1 cellular context compared by ENCODE assay signal in the genomic region with DNA sequence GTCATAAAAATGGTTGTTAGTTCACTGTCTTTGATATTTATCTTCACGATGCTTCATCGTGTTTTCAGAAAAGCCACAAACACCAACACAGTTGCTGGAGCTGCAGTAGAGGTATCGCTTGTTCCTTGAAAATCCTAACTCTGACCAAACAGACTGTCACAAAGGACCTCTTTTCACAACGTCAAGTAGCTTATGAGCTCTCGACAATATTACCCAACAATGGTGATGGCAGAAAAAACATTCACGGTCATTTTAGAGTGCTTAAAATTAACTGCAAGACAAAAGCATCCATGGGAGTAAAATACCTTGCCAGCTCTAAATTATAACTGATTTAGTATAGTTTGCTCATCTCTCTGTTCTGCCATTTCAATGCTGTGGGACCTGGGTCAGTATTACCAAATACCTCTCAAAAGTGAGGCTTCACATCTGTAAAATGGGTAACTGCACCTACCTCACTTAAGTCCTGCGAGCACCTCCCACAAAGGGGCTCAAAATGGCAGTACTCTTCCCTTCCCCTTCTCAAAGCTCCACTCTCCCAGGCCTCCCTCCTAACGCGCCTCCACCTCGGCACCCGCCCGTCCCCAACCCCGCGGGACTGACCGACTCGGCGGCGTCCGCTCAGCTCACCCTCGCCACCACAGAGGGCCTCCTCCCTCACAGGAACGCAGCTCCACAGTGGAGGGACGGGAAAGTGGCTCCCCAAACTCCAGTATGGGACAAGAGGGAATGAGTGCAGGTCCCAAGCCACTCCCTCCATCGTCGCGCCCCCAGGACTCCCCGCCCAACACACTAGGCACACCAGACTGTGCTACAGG.
TF ChIP-seq lines count a peak whose summit lies in the region.

No MANE protein-coding gene starts in this region.

TF ChIP-seq in GM12878, 131 proteins besides CTCF, POLR2A, EP300 and RAD21 (continued from another document and continues in another):
- TF ChIP-seq, protein P1, sequence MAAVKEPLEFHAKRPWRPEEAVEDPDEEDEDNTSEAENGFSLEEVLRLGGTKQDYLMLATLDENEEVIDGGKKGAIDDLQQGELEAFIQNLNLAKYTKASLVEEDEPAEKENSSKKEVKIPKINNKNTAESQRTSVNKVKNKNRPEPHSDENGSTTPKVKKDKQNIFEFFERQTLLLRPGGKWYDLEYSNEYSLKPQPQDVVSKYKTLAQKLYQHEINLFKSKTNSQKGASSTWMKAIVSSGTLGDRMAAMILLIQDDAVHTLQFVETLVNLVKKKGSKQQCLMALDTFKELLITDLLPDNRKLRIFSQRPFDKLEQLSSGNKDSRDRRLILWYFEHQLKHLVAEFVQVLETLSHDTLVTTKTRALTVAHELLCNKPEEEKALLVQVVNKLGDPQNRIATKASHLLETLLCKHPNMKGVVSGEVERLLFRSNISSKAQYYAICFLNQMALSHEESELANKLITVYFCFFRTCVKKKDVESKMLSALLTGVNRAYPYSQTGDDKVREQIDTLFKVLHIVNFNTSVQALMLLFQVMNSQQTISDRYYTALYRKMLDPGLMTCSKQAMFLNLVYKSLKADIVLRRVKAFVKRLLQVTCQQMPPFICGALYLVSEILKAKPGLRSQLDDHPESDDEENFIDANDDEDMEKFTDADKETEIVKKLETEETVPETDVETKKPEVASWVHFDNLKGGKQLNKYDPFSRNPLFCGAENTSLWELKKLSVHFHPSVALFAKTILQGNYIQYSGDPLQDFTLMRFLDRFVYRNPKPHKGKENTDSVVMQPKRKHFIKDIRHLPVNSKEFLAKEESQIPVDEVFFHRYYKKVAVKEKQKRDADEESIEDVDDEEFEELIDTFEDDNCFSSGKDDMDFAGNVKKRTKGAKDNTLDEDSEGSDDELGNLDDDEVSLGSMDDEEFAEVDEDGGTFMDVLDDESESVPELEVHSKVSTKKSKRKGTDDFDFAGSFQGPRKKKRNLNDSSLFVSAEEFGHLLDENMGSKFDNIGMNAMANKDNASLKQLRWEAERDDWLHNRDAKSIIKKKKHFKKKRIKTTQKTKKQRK (IDR thresholded peaks at IDR 0.05; ENCODE audit: low read depth, low read length), result no peak
- TF ChIP-seq MEF2B (IDR thresholded peaks at IDR 0.05; ENCODE audit: partially characterized antibody, poor library complexity, severe bottlenecking) (no peak), CHD2 (IDR thresholded peaks at IDR 0.05; ENCODE audit: borderline replicate concordance, low read depth, low read length) (no peak), ZSCAN29 (IDR thresholded peaks at IDR 0.05) (no peak), ZNF217 (IDR thresholded peaks at IDR 0.05) (peak; percentile 96), CBX3 (IDR thresholded peaks at IDR 0.05; ENCODE audit: borderline replicate concordance, low read depth) (no peak), SPI1 (IDR thresholded peaks at IDR 0.05; ENCODE audit: borderline replicate concordance, insufficient read depth, low read depth, low read length) (no peak), HCFC1 (IDR thresholded peaks at IDR 0.05; ENCODE audit: low read length) (no peak), ZNF622 (IDR thresholded peaks at IDR 0.05) (no peak), SREBF1 (IDR thresholded peaks at IDR 0.05; ENCODE audit: low read length) (no peak), ASH2L (IDR thresholded peaks at IDR 0.05; ENCODE audit: borderline replicate concordance, low read depth) (0 out of 2 replicates have a peak, but pooled peaks have one; percentile 54), CHD1 (IDR thresholded peaks at IDR 0.05; ENCODE audit: low read depth, low read length) (no peak), MEF2A (IDR thresholded peaks at IDR 0.05; ENCODE audit: insufficient read depth, low read depth, low read length) (no peak), BCL11A (IDR thresholded peaks at IDR 0.05; ENCODE audit: low read depth, low read length) (no peak), RFX5 (IDR thresholded peaks at IDR 0.05; ENCODE audit: low read depth, low read length) (no peak), MTA3 (IDR thresholded peaks at IDR 0.05; ENCODE audit: borderline replicate concordance, low read length) (no peak), HDAC6 (IDR thresholded peaks at IDR 0.05; ENCODE audit: unreplicated experiment) (no peak), TCF12 (IDR thresholded peaks at IDR 0.05; ENCODE audit: low read depth, low read length) (no peak), NR2C1 (IDR thresholded peaks at IDR 0.05) (no peak), EZH2 (IDR thresholded peaks at IDR 0.05; ENCODE audit: borderline replicate concordance, control insufficient read depth, low read depth, low read length) (no peak), NFXL1 (IDR thresholded peaks at IDR 0.05; ENCODE audit: borderline replicate concordance) (no peak), MYC (IDR thresholded peaks at IDR 0.05; ENCODE audit: insufficient read depth, insufficient read length, insufficient replicate concordance, low read length, severe bottlenecking) (no peak), GABPA (IDR thresholded peaks at IDR 0.05; ENCODE audit: low read depth) (no peak), SMAD1 (IDR thresholded peaks at IDR 0.05; ENCODE audit: low read depth, partially characterized antibody) (no peak)
- TF ChIP-seq, protein P2, sequence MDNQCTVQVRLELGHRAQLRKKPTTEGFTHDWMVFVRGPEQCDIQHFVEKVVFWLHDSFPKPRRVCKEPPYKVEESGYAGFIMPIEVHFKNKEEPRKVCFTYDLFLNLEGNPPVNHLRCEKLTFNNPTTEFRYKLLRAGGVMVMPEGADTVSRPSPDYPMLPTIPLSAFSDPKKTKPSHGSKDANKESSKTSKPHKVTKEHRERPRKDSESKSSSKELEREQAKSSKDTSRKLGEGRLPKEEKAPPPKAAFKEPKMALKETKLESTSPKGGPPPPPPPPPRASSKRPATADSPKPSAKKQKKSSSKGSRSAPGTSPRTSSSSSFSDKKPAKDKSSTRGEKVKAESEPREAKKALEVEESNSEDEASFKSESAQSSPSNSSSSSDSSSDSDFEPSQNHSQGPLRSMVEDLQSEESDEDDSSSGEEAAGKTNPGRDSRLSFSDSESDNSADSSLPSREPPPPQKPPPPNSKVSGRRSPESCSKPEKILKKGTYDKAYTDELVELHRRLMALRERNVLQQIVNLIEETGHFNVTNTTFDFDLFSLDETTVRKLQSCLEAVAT (IDR thresholded peaks at IDR 0.05), result peak; percentile 70
- TF ChIP-seq, protein P3, sequence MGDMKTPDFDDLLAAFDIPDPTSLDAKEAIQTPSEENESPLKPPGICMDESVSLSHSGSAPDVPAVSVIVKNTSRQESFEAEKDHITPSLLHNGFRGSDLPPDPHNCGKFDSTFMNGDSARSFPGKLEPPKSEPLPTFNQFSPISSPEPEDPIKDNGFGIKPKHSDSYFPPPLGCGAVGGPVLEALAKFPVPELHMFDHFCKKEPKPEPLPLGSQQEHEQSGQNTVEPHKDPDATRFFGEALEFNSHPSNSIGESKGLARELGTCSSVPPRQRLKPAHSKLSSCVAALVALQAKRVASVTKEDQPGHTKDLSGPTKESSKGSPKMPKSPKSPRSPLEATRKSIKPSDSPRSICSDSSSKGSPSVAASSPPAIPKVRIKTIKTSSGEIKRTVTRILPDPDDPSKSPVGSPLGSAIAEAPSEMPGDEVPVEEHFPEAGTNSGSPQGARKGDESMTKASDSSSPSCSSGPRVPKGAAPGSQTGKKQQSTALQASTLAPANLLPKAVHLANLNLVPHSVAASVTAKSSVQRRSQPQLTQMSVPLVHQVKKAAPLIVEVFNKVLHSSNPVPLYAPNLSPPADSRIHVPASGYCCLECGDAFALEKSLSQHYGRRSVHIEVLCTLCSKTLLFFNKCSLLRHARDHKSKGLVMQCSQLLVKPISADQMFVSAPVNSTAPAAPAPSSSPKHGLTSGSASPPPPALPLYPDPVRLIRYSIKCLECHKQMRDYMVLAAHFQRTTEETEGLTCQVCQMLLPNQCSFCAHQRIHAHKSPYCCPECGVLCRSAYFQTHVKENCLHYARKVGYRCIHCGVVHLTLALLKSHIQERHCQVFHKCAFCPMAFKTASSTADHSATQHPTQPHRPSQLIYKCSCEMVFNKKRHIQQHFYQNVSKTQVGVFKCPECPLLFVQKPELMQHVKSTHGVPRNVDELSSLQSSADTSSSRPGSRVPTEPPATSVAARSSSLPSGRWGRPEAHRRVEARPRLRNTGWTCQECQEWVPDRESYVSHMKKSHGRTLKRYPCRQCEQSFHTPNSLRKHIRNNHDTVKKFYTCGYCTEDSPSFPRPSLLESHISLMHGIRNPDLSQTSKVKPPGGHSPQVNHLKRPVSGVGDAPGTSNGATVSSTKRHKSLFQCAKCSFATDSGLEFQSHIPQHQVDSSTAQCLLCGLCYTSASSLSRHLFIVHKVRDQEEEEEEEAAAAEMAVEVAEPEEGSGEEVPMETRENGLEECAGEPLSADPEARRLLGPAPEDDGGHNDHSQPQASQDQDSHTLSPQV (IDR thresholded peaks at IDR 0.05), result no peak
- TF ChIP-seq, protein P4, sequence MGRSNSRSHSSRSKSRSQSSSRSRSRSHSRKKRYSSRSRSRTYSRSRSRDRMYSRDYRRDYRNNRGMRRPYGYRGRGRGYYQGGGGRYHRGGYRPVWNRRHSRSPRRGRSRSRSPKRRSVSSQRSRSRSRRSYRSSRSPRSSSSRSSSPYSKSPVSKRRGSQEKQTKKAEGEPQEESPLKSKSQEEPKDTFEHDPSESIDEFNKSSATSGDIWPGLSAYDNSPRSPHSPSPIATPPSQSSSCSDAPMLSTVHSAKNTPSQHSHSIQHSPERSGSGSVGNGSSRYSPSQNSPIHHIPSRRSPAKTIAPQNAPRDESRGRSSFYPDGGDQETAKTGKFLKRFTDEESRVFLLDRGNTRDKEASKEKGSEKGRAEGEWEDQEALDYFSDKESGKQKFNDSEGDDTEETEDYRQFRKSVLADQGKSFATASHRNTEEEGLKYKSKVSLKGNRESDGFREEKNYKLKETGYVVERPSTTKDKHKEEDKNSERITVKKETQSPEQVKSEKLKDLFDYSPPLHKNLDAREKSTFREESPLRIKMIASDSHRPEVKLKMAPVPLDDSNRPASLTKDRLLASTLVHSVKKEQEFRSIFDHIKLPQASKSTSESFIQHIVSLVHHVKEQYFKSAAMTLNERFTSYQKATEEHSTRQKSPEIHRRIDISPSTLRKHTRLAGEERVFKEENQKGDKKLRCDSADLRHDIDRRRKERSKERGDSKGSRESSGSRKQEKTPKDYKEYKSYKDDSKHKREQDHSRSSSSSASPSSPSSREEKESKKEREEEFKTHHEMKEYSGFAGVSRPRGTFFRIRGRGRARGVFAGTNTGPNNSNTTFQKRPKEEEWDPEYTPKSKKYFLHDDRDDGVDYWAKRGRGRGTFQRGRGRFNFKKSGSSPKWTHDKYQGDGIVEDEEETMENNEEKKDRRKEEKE (IDR thresholded peaks at IDR 0.05), result no peak
- TF ChIP-seq, protein P5, sequence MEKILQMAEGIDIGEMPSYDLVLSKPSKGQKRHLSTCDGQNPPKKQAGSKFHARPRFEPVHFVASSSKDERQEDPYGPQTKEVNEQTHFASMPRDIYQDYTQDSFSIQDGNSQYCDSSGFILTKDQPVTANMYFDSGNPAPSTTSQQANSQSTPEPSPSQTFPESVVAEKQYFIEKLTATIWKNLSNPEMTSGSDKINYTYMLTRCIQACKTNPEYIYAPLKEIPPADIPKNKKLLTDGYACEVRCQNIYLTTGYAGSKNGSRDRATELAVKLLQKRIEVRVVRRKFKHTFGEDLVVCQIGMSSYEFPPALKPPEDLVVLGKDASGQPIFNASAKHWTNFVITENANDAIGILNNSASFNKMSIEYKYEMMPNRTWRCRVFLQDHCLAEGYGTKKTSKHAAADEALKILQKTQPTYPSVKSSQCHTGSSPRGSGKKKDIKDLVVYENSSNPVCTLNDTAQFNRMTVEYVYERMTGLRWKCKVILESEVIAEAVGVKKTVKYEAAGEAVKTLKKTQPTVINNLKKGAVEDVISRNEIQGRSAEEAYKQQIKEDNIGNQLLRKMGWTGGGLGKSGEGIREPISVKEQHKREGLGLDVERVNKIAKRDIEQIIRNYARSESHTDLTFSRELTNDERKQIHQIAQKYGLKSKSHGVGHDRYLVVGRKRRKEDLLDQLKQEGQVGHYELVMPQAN (conservative IDR thresholded peaks at IDR 0.05), result peak; percentile 66
- TF ChIP-seq, protein P6, sequence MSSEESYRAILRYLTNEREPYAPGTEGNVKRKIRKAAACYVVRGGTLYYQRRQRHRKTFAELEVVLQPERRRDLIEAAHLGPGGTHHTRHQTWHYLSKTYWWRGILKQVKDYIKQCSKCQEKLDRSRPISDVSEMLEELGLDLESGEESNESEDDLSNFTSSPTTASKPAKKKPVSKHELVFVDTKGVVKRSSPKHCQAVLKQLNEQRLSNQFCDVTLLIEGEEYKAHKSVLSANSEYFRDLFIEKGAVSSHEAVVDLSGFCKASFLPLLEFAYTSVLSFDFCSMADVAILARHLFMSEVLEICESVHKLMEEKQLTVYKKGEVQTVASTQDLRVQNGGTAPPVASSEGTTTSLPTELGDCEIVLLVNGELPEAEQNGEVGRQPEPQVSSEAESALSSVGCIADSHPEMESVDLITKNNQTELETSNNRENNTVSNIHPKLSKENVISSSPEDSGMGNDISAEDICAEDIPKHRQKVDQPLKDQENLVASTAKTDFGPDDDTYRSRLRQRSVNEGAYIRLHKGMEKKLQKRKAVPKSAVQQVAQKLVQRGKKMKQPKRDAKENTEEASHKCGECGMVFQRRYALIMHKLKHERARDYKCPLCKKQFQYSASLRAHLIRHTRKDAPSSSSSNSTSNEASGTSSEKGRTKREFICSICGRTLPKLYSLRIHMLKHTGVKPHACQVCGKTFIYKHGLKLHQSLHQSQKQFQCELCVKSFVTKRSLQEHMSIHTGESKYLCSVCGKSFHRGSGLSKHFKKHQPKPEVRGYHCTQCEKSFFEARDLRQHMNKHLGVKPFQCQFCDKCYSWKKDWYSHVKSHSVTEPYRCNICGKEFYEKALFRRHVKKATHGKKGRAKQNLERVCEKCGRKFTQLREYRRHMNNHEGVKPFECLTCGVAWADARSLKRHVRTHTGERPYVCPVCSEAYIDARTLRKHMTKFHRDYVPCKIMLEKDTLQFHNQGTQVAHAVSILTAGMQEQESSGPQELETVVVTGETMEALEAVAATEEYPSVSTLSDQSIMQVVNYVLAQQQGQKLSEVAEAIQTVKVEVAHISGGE (CRISPR knock-in tag; IDR thresholded peaks at IDR 0.05), result no peak
- TF ChIP-seq, protein P7, sequence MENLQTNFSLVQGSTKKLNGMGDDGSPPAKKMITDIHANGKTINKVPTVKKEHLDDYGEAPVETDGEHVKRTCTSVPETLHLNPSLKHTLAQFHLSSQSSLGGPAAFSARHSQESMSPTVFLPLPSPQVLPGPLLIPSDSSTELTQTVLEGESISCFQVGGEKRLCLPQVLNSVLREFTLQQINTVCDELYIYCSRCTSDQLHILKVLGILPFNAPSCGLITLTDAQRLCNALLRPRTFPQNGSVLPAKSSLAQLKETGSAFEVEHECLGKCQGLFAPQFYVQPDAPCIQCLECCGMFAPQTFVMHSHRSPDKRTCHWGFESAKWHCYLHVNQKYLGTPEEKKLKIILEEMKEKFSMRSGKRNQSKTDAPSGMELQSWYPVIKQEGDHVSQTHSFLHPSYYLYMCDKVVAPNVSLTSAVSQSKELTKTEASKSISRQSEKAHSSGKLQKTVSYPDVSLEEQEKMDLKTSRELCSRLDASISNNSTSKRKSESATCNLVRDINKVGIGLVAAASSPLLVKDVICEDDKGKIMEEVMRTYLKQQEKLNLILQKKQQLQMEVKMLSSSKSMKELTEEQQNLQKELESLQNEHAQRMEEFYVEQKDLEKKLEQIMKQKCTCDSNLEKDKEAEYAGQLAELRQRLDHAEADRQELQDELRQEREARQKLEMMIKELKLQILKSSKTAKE (IDR thresholded peaks at IDR 0.05; ENCODE audit: low read depth, poor library complexity, severe bottlenecking), result no peak
- TF ChIP-seq, protein P8, sequence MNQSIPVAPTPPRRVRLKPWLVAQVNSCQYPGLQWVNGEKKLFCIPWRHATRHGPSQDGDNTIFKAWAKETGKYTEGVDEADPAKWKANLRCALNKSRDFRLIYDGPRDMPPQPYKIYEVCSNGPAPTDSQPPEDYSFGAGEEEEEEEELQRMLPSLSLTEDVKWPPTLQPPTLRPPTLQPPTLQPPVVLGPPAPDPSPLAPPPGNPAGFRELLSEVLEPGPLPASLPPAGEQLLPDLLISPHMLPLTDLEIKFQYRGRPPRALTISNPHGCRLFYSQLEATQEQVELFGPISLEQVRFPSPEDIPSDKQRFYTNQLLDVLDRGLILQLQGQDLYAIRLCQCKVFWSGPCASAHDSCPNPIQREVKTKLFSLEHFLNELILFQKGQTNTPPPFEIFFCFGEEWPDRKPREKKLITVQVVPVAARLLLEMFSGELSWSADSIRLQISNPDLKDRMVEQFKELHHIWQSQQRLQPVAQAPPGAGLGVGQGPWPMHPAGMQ (IDR thresholded peaks at IDR 0.05; ENCODE audit: borderline replicate concordance), result no peak
